ENCODE assay signal across 10 cellular contexts in the genomic region with DNA sequence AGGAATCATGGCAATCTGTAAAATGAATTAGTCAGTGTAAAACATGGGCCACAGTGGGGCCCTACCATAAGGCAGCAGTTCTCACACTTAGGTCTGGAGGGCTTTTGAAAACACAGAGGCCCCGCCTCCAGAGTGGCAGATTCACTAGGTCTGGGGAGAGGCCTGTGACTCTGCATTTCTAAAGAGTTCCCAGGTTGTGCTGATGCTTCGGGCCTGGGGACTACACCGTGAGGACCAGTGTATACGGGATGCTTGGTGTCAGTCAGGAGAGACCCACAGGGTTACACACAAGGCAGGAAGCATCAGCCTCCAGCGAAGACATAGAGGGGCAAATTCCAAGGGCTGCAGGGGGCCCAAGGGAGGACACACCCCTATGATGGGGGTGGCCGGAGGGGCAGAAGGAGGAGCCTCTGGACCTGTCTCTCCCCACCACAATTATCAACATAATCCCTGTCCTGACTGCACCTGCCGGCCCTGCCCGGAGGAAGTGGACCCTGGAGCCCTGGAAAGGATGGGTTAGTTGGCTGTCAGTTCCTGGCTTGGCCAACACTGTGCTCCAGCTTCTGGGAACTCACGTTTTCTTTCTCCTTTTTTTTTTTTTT. TPM values are rescaled to one million over a fixed set of nuclear protein-coding genes. Genes with fewer than 3 reads are reported as not detected.
DNase-seq lines count a peak whose midpoint lies in the region; ATAC-seq and TF ChIP-seq lines count a peak whose summit lies in the region.
"Had no signal": no experiment of that assay in that cellular context is flagged by ENCODE, and none has a peak within 500 bp of the region (broad histone marks: within the 10 kb centered on the region; RNA-seq: fewer than 3 reads in every experiment).

No MANE protein-coding gene starts in this region.

- no peaks in the 10 kb centered on the region for H3K36me3 ChIP-seq in sigmoid colon

- DNase-seq in activated CD4-positive, alpha-beta T cell treated with anti-CD3 and anti-CD28 coated beads, Interleukin-2, amount 10 ng/mL, durations not matched to agents 7 days and 5 days = no peak
- DNase-seq in activated CD4-positive, alpha-beta T cell treated with anti-CD3 and anti-CD28 coated beads, Interleukin-2, amount 50 U/mL, for 1 hour = no peak
- DNase-seq in NCI-H510A treated with DMSO at 0.1 percent for 48 hours (lab: John Stamatoyannopoulos, UW) (peak; percentile 55), sigmoid colon (peak; percentile 64), germinal center (ENCODE audit: low spot score) (no peak), DMS79 treated with DMSO at 0.1 percent for 48 hours (lab: John Stamatoyannopoulos, UW) (no peak), T-helper 9 cell (no peak)
- DNase-seq in activated naive CD8-positive, alpha-beta T cell treated with anti-CD3 and anti-CD28 coated beads, Interleukin-2, amount 50 U/mL, for 24 hours = peak; percentile 43

- peaks cover 0 to 23% (median 9%) of the 10 kb centered on the region in 4 donors for H3K4me1 ChIP-seq in sigmoid colon
- H3K4me1 ChIP-seq: parathyroid adenoma had no signal

- no peak overlapping the region for H3K27ac ChIP-seq in sigmoid colon
- H3K27ac ChIP-seq: parathyroid adenoma had no signal

- peaks cover 4% of the 10 kb centered on the region for H3K36me3 Mint-ChIP-seq in activated CD4-positive, alpha-beta T cell treated with anti-CD3 and anti-CD28 coated beads, Interleukin-2, amount 10 ng/mL, durations not matched to agents 7 days and 5 days (ENCODE audit: low read depth)
- peaks cover 5% of the 10 kb centered on the region for H3K36me3 Mint-ChIP-seq in activated naive CD8-positive, alpha-beta T cell treated with anti-CD3 and anti-CD28 coated beads, Interleukin-2, amount 50 U/mL, for 24 hours (ENCODE audit: low read depth)

- 46 to 71% methylated on average over 9 of the region's 9 CpGs for WGBS in sigmoid colon, 2 donors

- H3K4me1 Mint-ChIP-seq in activated CD4-positive, alpha-beta T cell treated with anti-CD3 and anti-CD28 coated beads, Interleukin-2, amount 10 ng/mL, durations not matched to agents 7 days and 5 days = peaks cover 67% of the 10 kb centered on the region
- peaks cover 54% of the 10 kb centered on the region for H3K4me1 Mint-ChIP-seq in activated naive CD8-positive, alpha-beta T cell treated with anti-CD3 and anti-CD28 coated beads, Interleukin-2, amount 50 U/mL, for 24 hours

- H3K9me3 ChIP-seq in sigmoid colon = no peaks in the 10 kb centered on the region

- H3K27me3 ChIP-seq in sigmoid colon = no peaks in the 10 kb centered on the region

- intact Hi-C loops in sigmoid colon (cut with DNase I) = no loop called here

- peak overlapping the region; percentile 92 for H3K27ac Mint-ChIP-seq in activated CD4-positive, alpha-beta T cell treated with anti-CD3 and anti-CD28 coated beads, Interleukin-2, amount 10 ng/mL, durations not matched to agents 7 days and 5 days
- H3K27ac Mint-ChIP-seq in activated naive CD8-positive, alpha-beta T cell treated with anti-CD3 and anti-CD28 coated beads, Interleukin-2, amount 50 U/mL, for 24 hours = peak overlapping the region; percentile 99

- H3K4me3 Mint-ChIP-seq in activated CD4-positive, alpha-beta T cell treated with anti-CD3 and anti-CD28 coated beads, Interleukin-2, amount 10 ng/mL, durations not matched to agents 7 days and 5 days = peak overlapping the region; percentile 76
- no peak overlapping the region for H3K4me3 Mint-ChIP-seq in activated naive CD8-positive, alpha-beta T cell treated with anti-CD3 and anti-CD28 coated beads, Interleukin-2, amount 50 U/mL, for 24 hours

- ATAC-seq in activated naive CD8-positive, alpha-beta T cell treated with anti-CD3 and anti-CD28 coated beads, Interleukin-2, amount 50 U/mL, for 24 hours = no peak

- no peaks in the 10 kb centered on the region for H3K27me3 Mint-ChIP-seq in activated CD4-positive, alpha-beta T cell treated with anti-CD3 and anti-CD28 coated beads, Interleukin-2, amount 10 ng/mL, durations not matched to agents 7 days and 5 days
- no peaks in the 10 kb centered on the region for H3K27me3 Mint-ChIP-seq in activated naive CD8-positive, alpha-beta T cell treated with anti-CD3 and anti-CD28 coated beads, Interleukin-2, amount 50 U/mL, for 24 hours

- no peaks in the 10 kb centered on the region for H3K9me3 Mint-ChIP-seq in activated CD4-positive, alpha-beta T cell treated with anti-CD3 and anti-CD28 coated beads, Interleukin-2, amount 10 ng/mL, durations not matched to agents 7 days and 5 days
- H3K9me3 Mint-ChIP-seq in activated naive CD8-positive, alpha-beta T cell treated with anti-CD3 and anti-CD28 coated beads, Interleukin-2, amount 50 U/mL, for 24 hours = no peaks in the 10 kb centered on the region

- TF ChIP-seq CTCF in sigmoid colon (IDR thresholded peaks at IDR 0.05) = no peak

- H3K4me3 ChIP-seq in sigmoid colon = no peak overlapping the region

- CTCF ChIA-PET in activated CD4-positive, alpha-beta T cell treated with anti-CD3 and anti-CD28 coated beads, Interleukin-2, amount 10 ng/mL, durations not matched to agents 7 days and 5 days (lab: Charles Lee) = interaction anchor here (0.6 to 25.7 kb wide), 26 partner anchors 9 to 830 kb away, joined by 3 to 439 read pairs (median 4); a partner anchor contains a TSS

- no peak for TF ChIP-seq EP300 in sigmoid colon (IDR thresholded peaks at IDR 0.05)

- TF ChIP-seq POLR2A in sigmoid colon (IDR thresholded peaks at IDR 0.05) = no peak

- POLR2A ChIA-PET in activated CD4-positive, alpha-beta T cell treated with anti-CD3 and anti-CD28 coated beads, Interleukin-2, amount 10 ng/mL, durations not matched to agents 7 days and 5 days (lab: Charles Lee) = interaction anchor here (1.0 to 1.6 kb wide), 3 partner anchors 23 to 121 kb away, joined by 3 to 5 read pairs (median 4); no protein-coding TSS in a partner anchor

RNA-seq across cellular contexts. Expression of a gene that starts 46.7 kb away (rescaled TPM):
- total RNA-seq in activated CD4-positive, alpha-beta T cell treated with anti-CD3 and anti-CD28 coated beads, Interleukin-2, amount 10 ng/mL, durations not matched to agents 7 days and 5 days = 1 to 10 TPM; 1.5 to 2.1 TPM
- 10 to 100 TPM; 17.1 to 39.3 (median 21.9) TPM for total RNA-seq in sigmoid colon
- polyA plus RNA-seq in sigmoid colon = 10 to 100 TPM in 1 of 3 donors, 1 to 10 TPM in 2; 3.7 to 40.8 (median 9.0) TPM
- total RNA-seq: endothelial cell of umbilical vein had no signal
- polyA plus RNA-seq: endothelial cell of umbilical vein had no signal

Comparison
In these comparisons a context has a peak if more than half of its experiments do, and no peak if none do; other contexts are left out.
1. DNase-seq: peak in NCI-H510A treated with DMSO at 0.1 percent for 48 hours (single experiment), activated naive CD8-positive, alpha-beta T cell treated with anti-CD3 and anti-CD28 coated beads, Interleukin-2, amount 50 U/mL, for 24 hours (single experiment) and sigmoid colon (single experiment); none in activated CD4-positive, alpha-beta T cell treated with anti-CD3 and anti-CD28 coated beads, Interleukin-2, amount 10 ng/mL, durations not matched to agents 7 days and 5 days (single experiment), activated CD4-positive, alpha-beta T cell treated with anti-CD3 and anti-CD28 coated beads, Interleukin-2, amount 50 U/mL, for 1 hour (single experiment), germinal center (single experiment), DMS79 treated with DMSO at 0.1 percent for 48 hours (single experiment) and T-helper 9 cell (single experiment).
2. RNA of a gene that starts 46.7 kb away (total RNA-seq): 17.1 to 39.3 TPM in sigmoid colon; 1.5 to 2.1 TPM in activated CD4-positive, alpha-beta T cell treated with anti-CD3 and anti-CD28 coated beads, Interleukin-2, amount 10 ng/mL, durations not matched to agents 7 days and 5 days; every median in the first group is over 4 times any median in the second.